18 cellular contexts compared by ENCODE assay signal in genomic region chr1:198604973-198605372, GRCh38. TPM values are rescaled to one million over a fixed set of nuclear protein-coding genes. Genes with fewer than 3 reads are reported as not detected.
DNase-seq lines count a peak whose midpoint lies in the region; ATAC-seq, FAIRE-seq and TF ChIP-seq lines count a peak whose summit lies in the region.
"Had no signal": no experiment of that assay in that cellular context is flagged by ENCODE, and none has a peak within 500 bp of the region (broad histone marks: within the 10 kb centered on the region; RNA-seq: fewer than 3 reads in every experiment).

No MANE protein-coding gene starts in this region.

- no peak overlapping the region for H2AFZ ChIP-seq in HepG2 (ENCODE audit: low read length)

- no peak for TF ChIP-seq RAD21 in HepG2 (CRISPR knock-in tag; IDR thresholded peaks at IDR 0.05)

- H3K4me3 ChIP-seq in HepG2 (replicated peaks in 1 of 3; ENCODE audit: insufficient read depth in 1 of 3, low read depth in 2 of 3, low read length in 3 of 3), result no peak overlapping the region
- H3K4me3 ChIP-seq: SJCRH30 had no signal

- POLR2A ChIA-PET in HepG2 (lab: Yijun Ruan, JAX), result no interaction called here

- no peaks in the 10 kb centered on the region for H3K36me3 ChIP-seq in HepG2 (replicated peaks in 1 of 2; ENCODE audit: control insufficient read depth in 1 of 2, insufficient read depth in 2 of 2, low read length in 2 of 2)
- H3K36me3 ChIP-seq: SJCRH30 had no signal

- no peak overlapping the region for H3K9ac ChIP-seq in HepG2 (ENCODE audit: insufficient read depth, low read depth, low read length)

- H4K20me1 ChIP-seq in HepG2 (ENCODE audit: insufficient read depth, low read length), result no peaks in the 10 kb centered on the region

- H3K4me1 ChIP-seq in HepG2 (ENCODE audit: insufficient read depth, low read length), result no peaks in the 10 kb centered on the region
- H3K4me1 ChIP-seq: SJCRH30 had no signal

- 0% methylated on average over 1 of the region's 1 CpG for WGBS in HepG2 (ENCODE audit: low lambda C conversion rate)

- in situ Hi-C loops in HepG2 (cut with HindIII; ENCODE audit: extremely low pct_ligation_motif_present, low pct_unique_long_range_greater_than_20kb), result no loop called here

- DNase-seq in DMS 273 (lab: John Stamatoyannopoulos, UW; ENCODE audit: unreplicated experiment), result peak; percentile 5
- no peak for DNase-seq in DMS 273 treated with DMSO at 0.1 percent for 48 hours (lab: John Stamatoyannopoulos, UW)
- DNase-seq in OCI-M1 (lab: John Stamatoyannopoulos, UW), result peak; percentile 95
- DNase-seq in dermis blood vessel endothelial cell, result peak; percentile 49
- no peak for DNase-seq in osteocyte (ENCODE audit: extremely low spot score, unreplicated experiment)
- DNase-seq in HepG2 (ENCODE audit: low spot score), result no peak
- DNase-seq in activated CD4-positive, CD25-positive, alpha-beta regulatory T cell (lab: John Stamatoyannopoulos, UW), result no peak
- DNase-seq in anterior cingulate cortex (lab: John Stamatoyannopoulos, UW), result no peak
- DNase-seq: C1 segment of cervical spinal cord, Caco-2, DMS53, H7, NCI-H1092, NCI-H2081 treated with DMSO at 0.1 percent for 48 hours, NCI-H510A treated with DMSO at 0.1 percent for 48 hours, SJCRH30 had no signal

- TF ChIP-seq EP300 in HepG2 (IDR thresholded peaks at IDR 0.05; ENCODE audit: low read depth in 2 of 2, low read length in 2 of 2), result no peak
- no peak for TF ChIP-seq EP300 in HepG2 (CRISPR knock-in tag; IDR thresholded peaks at IDR 0.05; ENCODE audit: borderline replicate concordance)

- no peak for TF ChIP-seq CTCF in osteocyte (IDR thresholded peaks at IDR 0.05)
- TF ChIP-seq CTCF in HepG2 (CRISPR knock-in tag; IDR thresholded peaks at IDR 0.05), result no peak

- H3K79me2 ChIP-seq in HepG2 (ENCODE audit: insufficient read depth, low read length), result no peaks in the 10 kb centered on the region

- H3K27ac ChIP-seq in HepG2 (ENCODE audit: extremely low read length, insufficient read depth, low read length), result no peak overlapping the region
- H3K27ac ChIP-seq: 22Rv1, RWPE1, SJCRH30 had no signal

- no peaks in the 10 kb centered on the region; a peak in 1 of 5 replicates for H3K27me3 ChIP-seq in HepG2 (ENCODE audit: control insufficient read depth in 1 of 2, insufficient read depth in 2 of 2, low read length in 2 of 2)
- H3K27me3 ChIP-seq: SJCRH30 had no signal

- BruUV-seq in HepG2 (replicated peaks; lab: Mats Ljungman, UMichigan), result no TSS peak

- FAIRE-seq in HepG2 (lab: Jason Lieb, UNC), result no peak

- no peak overlapping the region for H3K4me3 Mint-ChIP-seq in osteocyte (ENCODE audit: unreplicated experiment)

- CTCF ChIA-PET in HepG2 (lab: Yijun Ruan, JAX; ENCODE audit: low intra/inter-chr PET ratio, low total read pairs), result no interaction called here

- H3K27ac Mint-ChIP-seq in osteocyte (ENCODE audit: unreplicated experiment), result peak overlapping the region; percentile 86

- H3K9me3 ChIP-seq in HepG2 (ENCODE audit: low read length), result no peaks in the 10 kb centered on the region
- H3K9me3 ChIP-seq: Caco-2, SJCRH30 had no signal

- no peak for TF ChIP-seq POLR2A in HepG2 (IDR thresholded peaks at IDR 0.05; ENCODE audit: insufficient read depth in 1 of 2, low read depth in 2 of 2, low read length in 2 of 2)

- no peaks in the 10 kb centered on the region for H3K9me3 Mint-ChIP-seq in osteocyte (ENCODE audit: unreplicated experiment)

- peaks cover 31% of the 10 kb centered on the region for H3K4me1 Mint-ChIP-seq in osteocyte (ENCODE audit: unreplicated experiment)

- no peak overlapping the region for H3K4me2 ChIP-seq in HepG2 (ENCODE audit: low read depth, low read length)

- H3K27me3 Mint-ChIP-seq in osteocyte (ENCODE audit: unreplicated experiment), result no peaks in the 10 kb centered on the region

- intact Hi-C loops in HepG2 (cut with micrococcal nuclease; ENCODE audit: unreplicated experiment), result no loop called here

- ATAC-seq in HepG2, result no peak

- H3K36me3 Mint-ChIP-seq in osteocyte (ENCODE audit: unreplicated experiment), result no peaks in the 10 kb centered on the region

TF ChIP-seq in HepG2, 621 proteins besides CTCF, POLR2A, EP300 and RAD21 (continues in another document):
- TF ChIP-seq ZNF142 (CRISPR knock-in tag; IDR thresholded peaks at IDR 0.05), result no peak
- TF ChIP-seq SMYD3 (CRISPR knock-in tag; IDR thresholded peaks at IDR 0.05), result no peak

RNA-seq across cellular contexts. Expression of gene PTPRC, which starts 33.9 kb away (rescaled TPM):
- total RNA-seq in dermis blood vessel endothelial cell (not detected in 2 replicates), osteocyte (not detected in 2 replicates), HepG2 (2016; rRNA removed; fragmentation: Illumina TruSeq; extraction: Trizol) (not detected in 2 replicates)
- not detected in 2 replicates for total RNA-seq in HepG2 (2016; cell fraction: cytosol; rRNA removed; fragmentation: Illumina TruSeq; extraction: Trizol; ENCODE audit: low read depth)
- not detected in 2 replicates for total RNA-seq in HepG2 (2016; cell fraction: insoluble cytoplasmic fraction; rRNA removed; fragmentation: Illumina TruSeq; extraction: Trizol)
- total RNA-seq in HepG2 (2016; cell fraction: membrane; rRNA removed; fragmentation: Illumina TruSeq; extraction: Trizol), result not detected in 2 replicates
- total RNA-seq in HepG2 (2016; cell fraction: nucleus; rRNA removed; fragmentation: Illumina TruSeq; extraction: Trizol), result not detected in 2 replicates
- polyA plus RNA-seq in HepG2 (2011; rRNA removed), result not detected in 2 replicates
- 0.01 TPM in 1 of 2 replicates, not detected in the other for polyA plus RNA-seq in HepG2 (2011; cell fraction: cytosol; rRNA removed)
- polyA plus RNA-seq in HepG2 (2011; cell fraction: nucleus; rRNA removed), result 0.07 TPM in 1 of 2 replicates, not detected in the other
- polyA plus RNA-seq in HepG2 (2012), result not detected in 2 replicates
- polyA plus RNA-seq in HepG2 (2016; cell fraction: cytosol; fragmentation: Illumina TruSeq; extraction: Trizol; ENCODE audit: low read depth), result not detected in 2 replicates
- not detected in 2 replicates for polyA plus RNA-seq in HepG2 (2016; cell fraction: insoluble cytoplasmic fraction; fragmentation: Illumina TruSeq; extraction: Trizol; ENCODE audit: low read depth)
- polyA plus RNA-seq in HepG2 (2016; cell fraction: membrane; fragmentation: Illumina TruSeq; extraction: Trizol; ENCODE audit: low read depth), result not detected in 2 replicates
- not detected in 2 replicates for polyA plus RNA-seq in HepG2 (2016; cell fraction: nucleus; fragmentation: Illumina TruSeq; extraction: Trizol; ENCODE audit: insufficient read depth, low read depth)
- 0.21 TPM in 1 of 2 replicates, not detected in the other for polyA minus RNA-seq in HepG2 (2011; rRNA and poly(A)+ RNA removed; ENCODE audit: low replicate concordance)
- polyA minus RNA-seq in HepG2 (2011; cell fraction: cytosol; rRNA and poly(A)+ RNA removed), result not detected in 2 replicates
- not detected in 2 replicates for polyA minus RNA-seq in HepG2 (2011; cell fraction: nucleus; rRNA and poly(A)+ RNA removed)
- total RNA-seq: H7, SJCRH30 had no signal

Comparison
In these comparisons a context has a peak if more than half of its experiments do, and no peak if none do; other contexts are left out.
1. DNase-seq: peak in DMS 273 (single experiment), OCI-M1 (single experiment) and dermis blood vessel endothelial cell (single experiment); none in DMS 273 treated with DMSO at 0.1 percent for 48 hours (single experiment), osteocyte (single experiment), HepG2 (single experiment), activated CD4-positive, CD25-positive, alpha-beta regulatory T cell (0 of 4) and anterior cingulate cortex (0 of 58).